ENCODE assay signal across 14 cellular contexts in genomic region chr12:80862606-80863005, GRCh38.
"Had no signal": no experiment of that assay in that cellular context is flagged by ENCODE, and none has a peak within 500 bp of the region (broad histone marks: within the 10 kb centered on the region; RNA-seq: fewer than 3 reads in every experiment).

No MANE protein-coding gene starts in this region.

- H3K27ac ChIP-seq: adrenal gland, brain microvascular endothelial cell, gastroesophageal sphincter, left ventricle myocardium inferior, stomach, thoracic aorta had no signal

- ATAC-seq: gastroesophageal sphincter had no signal

- H3K9me3 Mint-ChIP-seq: nephron progenitor cell; T-helper 1 cell treated with Interleukin-12 subunit alpha and Interleukin-12 subunit beta and Interleukin-4 antibody, amounts not matched to agents 30 μg/mL and 1 μg/mL, for 36 hours had no signal

- H3K27me3 Mint-ChIP-seq: memory B cell had no signal

- H3K36me3 Mint-ChIP-seq: memory B cell had no signal

- H3K4me3 ChIP-seq: adrenal gland, dorsolateral prefrontal cortex, gastroesophageal sphincter, left ventricle myocardium inferior, stomach, thoracic aorta had no signal

- H3K4me1 ChIP-seq: stomach had no signal

- H3K27ac Mint-ChIP-seq: memory B cell; nephron progenitor cell; T-helper 1 cell treated with Interleukin-12 subunit alpha and Interleukin-12 subunit beta and Interleukin-4 antibody, amounts not matched to agents 30 μg/mL and 1 μg/mL, for 36 hours had no signal

- H3K36me3 ChIP-seq: adrenal gland, brain microvascular endothelial cell, gastroesophageal sphincter, left ventricle myocardium inferior, stomach, thoracic aorta had no signal

- H3K4me3 Mint-ChIP-seq: memory B cell; nephron progenitor cell; T-helper 1 cell treated with Interleukin-12 subunit alpha and Interleukin-12 subunit beta and Interleukin-4 antibody, amounts not matched to agents 30 μg/mL and 1 μg/mL, for 36 hours had no signal

- DNase-seq: activated CD4-positive, alpha-beta T cell treated with anti-CD3 and anti-CD28 coated beads, Interleukin-2, amount 50 U/mL, for 1 hour; activated naive CD4-positive, alpha-beta T cell treated with anti-CD3 and anti-CD28 coated beads, Interleukin-2, amount 50 U/mL, for 16 hours; adrenal gland; brain microvascular endothelial cell; dorsolateral prefrontal cortex; kidney; left ventricle myocardium inferior; nephron progenitor cell; stimulated activated CD4-positive, alpha-beta T cell treated with anti-CD3 and anti-CD28 coated beads, Interleukin-15, amount 100 ng/mL, for 24 hours; stomach had no signal

- H3K27me3 ChIP-seq: adrenal gland, brain microvascular endothelial cell, dorsolateral prefrontal cortex, gastroesophageal sphincter, stomach had no signal

- H3K4me1 Mint-ChIP-seq: memory B cell, nephron progenitor cell had no signal

- H3K9me3 ChIP-seq: adrenal gland, gastroesophageal sphincter, left ventricle myocardium inferior, stomach, thoracic aorta had no signal
